ENCODE assay signal across 11 cellular contexts in the genomic region with DNA sequence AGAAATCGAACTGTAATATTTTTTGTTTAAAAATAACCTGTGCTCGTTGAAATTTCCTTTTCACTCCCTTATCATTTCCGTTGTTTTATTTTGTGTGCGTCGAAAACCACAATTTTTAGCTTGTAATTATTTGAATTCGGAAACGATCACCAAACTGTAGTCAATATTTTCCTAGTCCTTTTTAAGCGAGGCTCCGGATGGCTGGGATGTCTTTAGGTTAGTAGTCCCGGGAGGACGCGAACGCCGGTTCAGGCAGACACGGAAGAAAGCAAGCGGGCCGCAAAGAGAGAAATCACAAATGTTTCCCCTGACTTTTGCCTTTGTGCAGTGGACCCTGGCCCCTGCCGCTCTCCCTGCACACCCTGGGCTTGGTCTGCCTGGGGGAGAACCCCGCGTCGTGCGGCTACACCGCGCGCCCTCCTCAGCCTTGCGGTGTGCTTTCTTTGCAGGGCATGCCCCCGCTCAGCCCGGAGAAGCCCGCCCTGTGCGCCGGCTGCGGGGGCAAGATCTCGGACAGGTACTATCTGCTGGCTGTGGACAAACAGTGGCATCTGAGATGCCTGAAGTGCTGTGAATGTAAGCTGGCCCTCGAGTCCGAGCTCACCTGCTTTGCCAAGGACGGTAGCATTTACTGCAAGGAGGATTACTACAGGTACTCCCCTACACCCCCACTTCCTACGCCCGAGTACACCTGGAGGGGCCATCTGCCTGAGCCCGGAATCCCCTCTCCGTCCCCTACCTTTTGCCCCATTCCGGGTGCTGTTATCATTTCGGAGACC. TPM values are rescaled to one million over a fixed set of nuclear protein-coding genes. Genes with fewer than 3 reads are reported as not detected.
DNase-seq lines count a peak whose midpoint lies in the region; ATAC-seq and TF ChIP-seq lines count a peak whose summit lies in the region.
"Had no signal": no experiment of that assay in that cellular context is flagged by ENCODE, and none has a peak within 500 bp of the region (broad histone marks: within the 10 kb centered on the region; RNA-seq: fewer than 3 reads in every experiment).

No MANE protein-coding gene starts in this region.

- POLR2A ChIA-PET in activated CD4-positive, alpha-beta memory T cell treated with anti-CD3 and anti-CD28 coated beads, Interleukin-2, amount 10 ng/mL, durations not matched to agents 7 days and 5 days (lab: Charles Lee) = interaction anchor here (4.8 kb wide), 1 partner anchor 11 kb away, joined by 25 read pairs; no protein-coding TSS in a partner anchor

- 4% methylated on average over 42 of the region's 42 CpGs for WGBS in thymus

- peak overlapping the region; percentile 60 for H3K4me3 Mint-ChIP-seq in activated CD4-positive, alpha-beta memory T cell treated with anti-CD3 and anti-CD28 coated beads, Interleukin-2, amount 10 ng/mL, durations not matched to agents 7 days and 5 days

- H3K9me3 Mint-ChIP-seq in activated CD4-positive, alpha-beta memory T cell treated with anti-CD3 and anti-CD28 coated beads, Interleukin-2, amount 10 ng/mL, durations not matched to agents 7 days and 5 days = no peaks in the 10 kb centered on the region

- no peaks in the 10 kb centered on the region for H3K9me3 ChIP-seq in iPS-18c (ENCODE audit: control insufficient read depth, insufficient read depth, low read length)
- no peaks in the 10 kb centered on the region for H3K9me3 ChIP-seq in thymus (ENCODE audit: control insufficient read depth)
- H3K9me3 ChIP-seq in right atrium auricular region = no peaks in the 10 kb centered on the region
- H3K9me3 ChIP-seq: Caco-2, tibial nerve had no signal

- H3K36me3 ChIP-seq in thymus (ENCODE audit: control insufficient read depth, insufficient read depth) = no peaks in the 10 kb centered on the region
- no peaks in the 10 kb centered on the region for H3K36me3 ChIP-seq in right atrium auricular region
- H3K36me3 ChIP-seq: tibial nerve had no signal

- DNase-seq in stimulated activated CD4-positive, alpha-beta T cell treated with anti-CD3 and anti-CD28 coated beads, Interleukin-15, amount 100 ng/mL, for 24 hours = peak; percentile 27
- DNase-seq in stimulated activated CD4-positive, alpha-beta T cell treated with anti-CD3 and anti-CD28 coated beads, Interleukin-4, amount 100 ng/mL, for 24 hours = no peak
- no peak for DNase-seq in activated CD4-positive, alpha-beta memory T cell treated with anti-CD3 and anti-CD28 coated beads, Interleukin-2, amount 10 ng/mL, durations not matched to agents 7 days and 5 days
- no peak for DNase-seq in right atrium auricular region (ENCODE audit: low spot score)
- DNase-seq: Caco-2, NCI-H1930 had no signal

- H3K4me3 ChIP-seq in iPS-18c (ENCODE audit: insufficient read depth, low read depth, low read length) (peak overlapping the region; percentile 31), thymus (ENCODE audit: low read length) (peak overlapping the region; percentile 3), right atrium auricular region (no peak overlapping the region)
- H3K4me3 ChIP-seq: tibial nerve had no signal

- H3K4me1 ChIP-seq in thymus (ENCODE audit: control insufficient read depth, insufficient read depth, low read length) = peaks cover 13% of the 10 kb centered on the region
- H3K4me1 ChIP-seq in right atrium auricular region = peaks cover 0 to 48% of the 10 kb centered on the region in 2 donors

- H3K4me1 Mint-ChIP-seq in activated CD4-positive, alpha-beta memory T cell treated with anti-CD3 and anti-CD28 coated beads, Interleukin-2, amount 10 ng/mL, durations not matched to agents 7 days and 5 days = peaks cover 58% of the 10 kb centered on the region

- ATAC-seq in GM19467 (IDR thresholded peaks at IDR 0.05; ENCODE audit: unreplicated experiment) (no peak), HG03139 (IDR thresholded peaks at IDR 0.05; ENCODE audit: unreplicated experiment) (no peak)

- CTCF ChIA-PET in activated CD4-positive, alpha-beta memory T cell treated with anti-CD3 and anti-CD28 coated beads, Interleukin-2, amount 10 ng/mL, durations not matched to agents 7 days and 5 days (lab: Charles Lee) = interaction anchor here (0.9 to 1.4 kb wide), 2 partner anchors 12 to 394 kb away, joined by 3 to 5 read pairs; no protein-coding TSS in a partner anchor

- no peak overlapping the region for H3K27ac Mint-ChIP-seq in activated CD4-positive, alpha-beta memory T cell treated with anti-CD3 and anti-CD28 coated beads, Interleukin-2, amount 10 ng/mL, durations not matched to agents 7 days and 5 days

- H3K36me3 Mint-ChIP-seq in activated CD4-positive, alpha-beta memory T cell treated with anti-CD3 and anti-CD28 coated beads, Interleukin-2, amount 10 ng/mL, durations not matched to agents 7 days and 5 days (ENCODE audit: low read depth) = no peaks in the 10 kb centered on the region

- peaks cover 88% of the 10 kb centered on the region for H3K27me3 Mint-ChIP-seq in activated CD4-positive, alpha-beta memory T cell treated with anti-CD3 and anti-CD28 coated beads, Interleukin-2, amount 10 ng/mL, durations not matched to agents 7 days and 5 days

- peaks cover 58% of the 10 kb centered on the region for H3K27me3 ChIP-seq in thymus (ENCODE audit: control insufficient read depth, insufficient read depth)
- peaks cover 47 to 63% of the 10 kb centered on the region in 2 donors for H3K27me3 ChIP-seq in right atrium auricular region

- H3K27ac ChIP-seq in thymus (ENCODE audit: low read depth) = no peak overlapping the region
- H3K27ac ChIP-seq in right atrium auricular region = no peak overlapping the region
- H3K27ac ChIP-seq: tibial nerve had no signal

- TF ChIP-seq CTCF in right atrium auricular region (IDR thresholded peaks at IDR 0.05) = no peak

RNA-seq across cellular contexts. Expression of a gene that starts 2.5 kb away (rescaled TPM):
- total RNA-seq in activated CD4-positive, alpha-beta memory T cell treated with anti-CD3 and anti-CD28 coated beads, Interleukin-2, amount 10 ng/mL, durations not matched to agents 7 days and 5 days = not detected
- 0.09 TPM for polyA plus RNA-seq in thymus
- total RNA-seq in right atrium auricular region = under 1 TPM in 1 of 2 donors, not detected in 1; 0.43 TPM

RNA-seq across cellular contexts. Expression of a gene that starts 17.3 kb away (rescaled TPM):
- under 1 TPM in 1 of 2 experiments, not detected in 1; 0.55 TPM for total RNA-seq in activated CD4-positive, alpha-beta memory T cell treated with anti-CD3 and anti-CD28 coated beads, Interleukin-2, amount 10 ng/mL, durations not matched to agents 7 days and 5 days
- polyA plus RNA-seq in thymus = 1.3 TPM
- total RNA-seq in right atrium auricular region = 10 to 100 TPM in 1 of 2 donors, 1 to 10 TPM in 1; 4.0 to 12.1 TPM
- total RNA-seq: tibial nerve had no signal

Comparison
In these comparisons a context has a peak if more than half of its experiments do, and no peak if none do; other contexts are left out.
1. H3K4me3 ChIP-seq: peak in iPS-18c (single experiment) and thymus (single experiment); none in right atrium auricular region (0 of 2).